Comparison of ENCODE assay signal across 8 cellular contexts in genomic region chr12:48681738-48682532, GRCh38. TPM values are rescaled to one million over a fixed set of nuclear protein-coding genes. Genes with fewer than 3 reads are reported as not detected.
DNase-seq lines count a peak whose midpoint lies in the region; ATAC-seq and TF ChIP-seq lines count a peak whose summit lies in the region.

TSS of gene KANSL2 (minus strand) at chr12:48682238. CDS start at chr12:48681632, 606 bp downstream.

- no peaks in the 10 kb centered on the region for H3F3A ChIP-seq in smooth muscle cell (ENCODE audit: low read depth)

- H3K27ac ChIP-seq in AG04450 (ENCODE audit: low read depth, low read length): peak within 1 kb of the TSS; percentile 87
- peak within 1 kb of the TSS; percentile 83 for H3K27ac ChIP-seq in smooth muscle cell (ENCODE audit: low read depth)

- ATAC-seq in GM18909 (IDR thresholded peaks at IDR 0.05; ENCODE audit: poor library complexity, unreplicated experiment) (peak; percentile 98), HG03175 (IDR thresholded peaks at IDR 0.05; ENCODE audit: unreplicated experiment) (peak; percentile 97), WTC11 (peak; percentile 99)

- CTCF ChIA-PET in AG04450 (lab: Charles Lee) (interaction anchor here (0.5 to 1.2 kb wide), 3 partner anchors 72 to 133 kb away, joined by 3 to 4 read pairs (median 3); no protein-coding TSS in a partner anchor), WTC11 (lab: Charles Lee) (interaction anchor here (0.8 to 2.2 kb wide), 3 partner anchors 131 to 209 kb away, joined by 3 to 7 read pairs (median 4); no protein-coding TSS in a partner anchor)

- peak; percentile 94 for DNase-seq in AG04450 (ENCODE audit: low read depth, low spot score)
- peak; percentile 100 for DNase-seq in NCI-H226
- DNase-seq in WTC11 (ENCODE audit: low spot score): peak; percentile 98
- DNase-seq in cardiac fibroblast (ENCODE audit: low read depth in 2 of 2): peak; percentile 99
- DNase-seq in iPS-NIHi11 (ENCODE audit: low spot score): peak; percentile 99
- DNase-seq in smooth muscle cell (lab: John Stamatoyannopoulos, UW; ENCODE audit: unreplicated experiment): peak; percentile 77

- H3K4me1 ChIP-seq in smooth muscle cell (ENCODE audit: low read depth): peaks cover 38% of the 10 kb centered on the region

- H3K36me3 Mint-ChIP-seq in WTC11: peaks cover 40% of the 10 kb centered on the region

- H3K4me1 Mint-ChIP-seq in WTC11: peaks cover 18% of the 10 kb centered on the region

- peak within 1 kb of the TSS; percentile 97 for H3K4me3 Mint-ChIP-seq in WTC11

- no peaks in the 10 kb centered on the region for H3K27me3 ChIP-seq in AG04450 (ENCODE audit: control insufficient read depth, insufficient read depth, low read length)
- no peaks in the 10 kb centered on the region for H3K27me3 ChIP-seq in smooth muscle cell (ENCODE audit: low read depth)

- peaks cover 13% of the 10 kb centered on the region for H3K36me3 ChIP-seq in smooth muscle cell (ENCODE audit: low read depth)

- POLR2A ChIA-PET in AG04450 (lab: Yijun Ruan, JAX) (interaction anchor here (0.5 to 1.8 kb wide), 5 partner anchors 9 to 1569 kb away, joined by 3 to 9 read pairs (median 7); partner anchors contain the start of gene ADCY6), WTC11 (lab: Charles Lee) (interaction anchor here (0.7 to 1.5 kb wide), 6 partner anchors 9 to 183 kb away, joined by 3 to 8 read pairs (median 3); no protein-coding TSS in a partner anchor)

- H3K4me3 ChIP-seq in AG04450 (ENCODE audit: low read depth, low read length) (peak within 1 kb of the TSS; percentile 94), cardiac fibroblast (replicated peaks in 1 of 2; ENCODE audit: low read depth in 2 of 2, low read length in 2 of 2) (peak within 1 kb of the TSS; percentile 88 to 96), smooth muscle cell (peak within 1 kb of the TSS; percentile 91)

- H3K27ac Mint-ChIP-seq in WTC11: peak within 1 kb of the TSS; percentile 86

- peak within 1 kb of the TSS; percentile 91 for H3K9ac ChIP-seq in smooth muscle cell (ENCODE audit: low read depth)

- no peaks in the 10 kb centered on the region; the same call in 1 of the 2 replicates for H3K27me3 Mint-ChIP-seq in WTC11 (ENCODE audit: low read depth)

- peaks cover 49% of the 10 kb centered on the region for H3K79me2 ChIP-seq in smooth muscle cell (ENCODE audit: low read depth)

- under 1% methylated on average over 61 of the region's 63 CpGs for WGBS in smooth muscle cell (ENCODE audit: low lambda C conversion rate)

- H2AFZ ChIP-seq in smooth muscle cell (ENCODE audit: low read depth): peak within 1 kb of the TSS; percentile 87

- H3K9me3 Mint-ChIP-seq in WTC11: no peaks in the 10 kb centered on the region

- H4K20me1 ChIP-seq in smooth muscle cell (ENCODE audit: low read depth): peaks cover 47% of the 10 kb centered on the region

- H3K4me2 ChIP-seq in smooth muscle cell: peak within 1 kb of the TSS; percentile 98

- H3K9me3 ChIP-seq in AG04450 (ENCODE audit: control insufficient read depth, insufficient read depth, low read length) (no peaks in the 10 kb centered on the region; the same call in 1 of the 2 replicates), smooth muscle cell (replicated peaks; ENCODE audit: low read depth) (no peaks in the 10 kb centered on the region)

- TF ChIP-seq CTCF in AG04450 (IDR thresholded peaks at IDR 0.05; ENCODE audit: low read depth, low read length): no peak
- no peak for TF ChIP-seq CTCF in WTC11 (IDR thresholded peaks at IDR 0.05)
- no peak for TF ChIP-seq CTCF in cardiac fibroblast (IDR thresholded peaks at IDR 0.05; ENCODE audit: low read depth, low read length)
- no peak for TF ChIP-seq CTCF in smooth muscle cell (IDR thresholded peaks at IDR 0.05; ENCODE audit: borderline replicate concordance, insufficient read depth, poor library complexity, severe bottlenecking)

TF ChIP-seq in WTC11, 78 proteins besides CTCF, POLR2A, EP300 and RAD21 (continues in another document):
- TF ChIP-seq ATF2 (CRISPR knock-in tag; IDR thresholded peaks at IDR 0.05; ENCODE audit: borderline replicate concordance, low read depth) (no peak), NFYB (CRISPR knock-in tag; conservative IDR thresholded peaks at IDR 0.05; ENCODE audit: low read depth) (peak; percentile 91), NR2C2 (CRISPR knock-in tag; IDR thresholded peaks at IDR 0.05) (no peak; the same call in 1 of the 2 replicates), ZNF281 (CRISPR knock-in tag; IDR thresholded peaks at IDR 0.05) (peak; percentile 26; the same call in 1 of the 2 replicates), TEAD4 (CRISPR knock-in tag; IDR thresholded peaks at IDR 0.05) (peak; percentile 71; the same call in 1 of the 2 replicates), FOXP4 (CRISPR knock-in tag; IDR thresholded peaks at IDR 0.05) (peak; percentile 64; the same call in 1 of the 2 replicates), ATF1 (CRISPR knock-in tag; IDR thresholded peaks at IDR 0.05) (0 out of 2 replicates have a peak, but pooled peaks have one; percentile 40), E2F5 (CRISPR knock-in tag; IDR thresholded peaks at IDR 0.05) (peak; percentile 21; the same call in 1 of the 2 replicates), ZBTB43 (CRISPR knock-in tag; IDR thresholded peaks at IDR 0.05) (no peak)

RNA-seq across cellular contexts. Expression of gene KANSL2, which starts in this region (rescaled TPM):
- polyA plus RNA-seq in AG04450 (2011; rRNA removed) (35.3 and 37.9 TPM in 2 replicates), smooth muscle cell (27.9 and 29.7 TPM in 2 replicates)
- 61.2 and 79.0 TPM in 2 replicates for polyA minus RNA-seq in AG04450 (2011; rRNA and poly(A)+ RNA removed)
- total RNA-seq in WTC11 (2021) (38.4 to 48.1 TPM (median 41.1 TPM) in 3 replicates), smooth muscle cell (40.7 and 79.0 TPM in 2 replicates)

Comparison
In these comparisons a context has a peak if more than half of its experiments do, and no peak if none do; other contexts are left out.
1. Peak in every context shown above with its lines: DNase-seq, ATAC-seq, H3K4me3 ChIP-seq and H3K27ac ChIP-seq.